Comparison of ENCODE assay signal across 23 cellular contexts in genomic region chr7:142298631-142299030, GRCh38. TPM values are rescaled to one million over a fixed set of nuclear protein-coding genes. Genes with fewer than 3 reads are reported as not detected.
A peak's percentile ranks its signal among the peaks of the same experiment; 100 is the strongest.
DNase-seq lines count a peak whose midpoint lies in the region; TF ChIP-seq lines count a peak whose summit lies in the region.
"Had no signal": no experiment of that assay in that cellular context is flagged by ENCODE, and none has a peak within 500 bp of the region (broad histone marks: within the 10 kb centered on the region; RNA-seq: fewer than 3 reads in every experiment).

No MANE protein-coding gene starts in this region.

- peaks cover 8% of the 10 kb centered on the region for H3K27me3 Mint-ChIP-seq in endodermal cell (ENCODE audit: insufficient read depth)

- H3K27ac ChIP-seq in BLaER1 treated with 17β-estradiol and CSF1 and Interleukin-3, amounts not matched to agents 10 nM and 100 nM = no peak overlapping the region
- peak overlapping the region; percentile 52 for H3K27ac ChIP-seq in OCI-LY7 (ENCODE audit: low read depth, low read length, poor library complexity, severe bottlenecking)
- H3K27ac ChIP-seq in endodermal cell (ENCODE audit: low read depth, low read length) = no peak overlapping the region
- H3K27ac ChIP-seq: A549, HL-60, RWPE1, SJCRH30 had no signal

- in situ Hi-C loops in GM13977 (cut with MboI; ENCODE audit: low pct_unique_long_range_greater_than_20kb, low sequenced_read_pairs, unreplicated experiment) = no loop called here

- H3K4me2 ChIP-seq in BLaER1 treated with 17β-estradiol and CSF1 and Interleukin-3, amounts not matched to agents 10 nM and 100 nM = peak overlapping the region in 9 of 11 experiments; percentile 11 to 63 (median 39); a peak in 15 of 22 replicates
- H3K4me2 ChIP-seq in OCI-LY7 (ENCODE audit: low read length) = peak overlapping the region; percentile 62
- H3K4me2 ChIP-seq: A549 had no signal

- CTCF ChIA-PET in OCI-LY7 (lab: Charles Lee; ENCODE audit: unreplicated experiment) = no interaction called here

- H3K9me3 ChIP-seq in BLaER1 treated with 17β-estradiol and CSF1 and Interleukin-3, amounts not matched to agents 10 nM and 100 nM (replicated peaks in 1 of 11) = no peaks in the 10 kb centered on the region
- H3K9me3 ChIP-seq in OCI-LY7 (ENCODE audit: low read length) = no peaks in the 10 kb centered on the region
- no peaks in the 10 kb centered on the region for H3K9me3 ChIP-seq in endodermal cell (ENCODE audit: control insufficient read depth, low read length)
- H3K9me3 ChIP-seq: A549, SJCRH30 had no signal

- H3K9me3 Mint-ChIP-seq in endodermal cell = no peaks in the 10 kb centered on the region
- H3K9me3 Mint-ChIP-seq: CD4-positive, CD25-positive, alpha-beta regulatory T cell; HFFc6 had no signal

- BruUV-seq in OCI-LY7 (replicated peaks; lab: Mats Ljungman, UMichigan) = no TSS peak

- no peaks in the 10 kb centered on the region for H4K20me1 ChIP-seq in BLaER1 treated with 17β-estradiol and CSF1 and Interleukin-3, amounts not matched to agents 10 nM and 100 nM
- no peaks in the 10 kb centered on the region for H4K20me1 ChIP-seq in OCI-LY7 (ENCODE audit: insufficient read depth, low read length)

- DNase-seq in Jurkat, Clone E6-1 (ENCODE audit: low read depth, low spot score) = peak; percentile 51
- peak; percentile 76 for DNase-seq in OCI-LY7 (ENCODE audit: low spot score)
- DNase-seq in endodermal cell = no peak
- DNase-seq in C1 segment of cervical spinal cord (lab: John Stamatoyannopoulos, UW) = no peak
- no peak for DNase-seq in GM13977 (ENCODE audit: low spot score)
- no peak for DNase-seq in DMS 273 treated with DMSO at 0.1 percent for 48 hours (lab: John Stamatoyannopoulos, UW)
- no peak for DNase-seq in NCI-H1048 (lab: John Stamatoyannopoulos, UW)
- DNase-seq: Calu3; CD4-positive, CD25-positive, alpha-beta regulatory T cell; DMS79 treated with DMSO at 0.1 percent for 48 hours; HFFc6; NCI-H1105 treated with DMSO at 0.1 percent for 48 hours; NCI-H187 treated with DMSO at 0.1 percent for 48 hours; NCI-H526 treated with DMSO at 0.1 percent for 48 hours had no signal

- peaks cover 10% of the 10 kb centered on the region for H3K4me1 Mint-ChIP-seq in endodermal cell

- POLR2A ChIA-PET in OCI-LY7 (lab: Charles Lee) = interaction anchor here (0.6 kb wide), 1 partner anchor 289 kb away, joined by 3 read pairs; no protein-coding TSS in a partner anchor

- no peaks in the 10 kb centered on the region for H3K9me2 ChIP-seq in OCI-LY7 (ENCODE audit: insufficient read depth, low read length)

- no peaks in the 10 kb centered on the region for H3K36me3 Mint-ChIP-seq in endodermal cell (ENCODE audit: low read depth)

- no peak overlapping the region for H3K4me3 Mint-ChIP-seq in endodermal cell
- H3K4me3 Mint-ChIP-seq: HFFc6 had no signal

- H3K27ac Mint-ChIP-seq in endodermal cell = peak overlapping the region; percentile 27
- H3K27ac Mint-ChIP-seq: HFFc6 had no signal

- intact Hi-C loops in OCI-LY7 (cut with micrococcal nuclease; ENCODE audit: unreplicated experiment) = no loop called here

- H3K9ac ChIP-seq in BLaER1 treated with 17β-estradiol and CSF1 and Interleukin-3, amounts not matched to agents 10 nM and 100 nM = no peak overlapping the region
- no peak overlapping the region for H3K9ac ChIP-seq in endodermal cell (ENCODE audit: extremely low read depth, low read length, poor library complexity, severe bottlenecking)

- H3K4me3 ChIP-seq in BLaER1 treated with 17β-estradiol and CSF1 and Interleukin-3, amounts not matched to agents 10 nM and 100 nM = no peak overlapping the region
- H3K4me3 ChIP-seq in Jurkat, Clone E6-1 (ENCODE audit: low read length) = no peak overlapping the region
- peak overlapping the region; percentile 32 for H3K4me3 ChIP-seq in OCI-LY7 (ENCODE audit: low read depth, low read length, poor library complexity, severe bottlenecking)
- H3K4me3 ChIP-seq in endodermal cell (ENCODE audit: low read length) = no peak overlapping the region
- H3K4me3 ChIP-seq: A549, SJCRH30 had no signal

- H2AFZ ChIP-seq in OCI-LY7 (ENCODE audit: low read length) = peak overlapping the region; percentile 13; the same call in 1 of the 2 replicates

- TF ChIP-seq CTCF in OCI-LY7 (conservative IDR thresholded peaks at IDR 0.05; ENCODE audit: low read length) = no peak
- TF ChIP-seq CTCF in endodermal cell (conservative IDR thresholded peaks at IDR 0.05) = no peak
- TF ChIP-seq CTCF in GM13977 (IDR thresholded peaks at IDR 0.05; ENCODE audit: extremely low read depth, insufficient read depth, missing control alignments) = no peak

- no peaks in the 10 kb centered on the region for H3K36me3 ChIP-seq in BLaER1 treated with 17β-estradiol and CSF1 and Interleukin-3, amounts not matched to agents 10 nM and 100 nM
- H3K36me3 ChIP-seq in OCI-LY7 (ENCODE audit: insufficient read depth, low read length) (no peaks in the 10 kb centered on the region), endodermal cell (ENCODE audit: control insufficient read depth, insufficient read depth, low read length) (no peaks in the 10 kb centered on the region)
- H3K36me3 ChIP-seq: SJCRH30 had no signal

- whole genome bisulfite sequencing in endodermal cell (ENCODE audit: insufficient coverage in 1 of 2, insufficient read length in 1 of 2), 2 experiments = 90 to 96% methylated on average over 5 of the region's 5 CpGs

- no peaks in the 10 kb centered on the region for H3K79me2 ChIP-seq in OCI-LY7 (ENCODE audit: insufficient read depth, low read depth, low read length)

- no peaks in the 10 kb centered on the region for H3K27me3 ChIP-seq in BLaER1 treated with 17β-estradiol and CSF1 and Interleukin-3, amounts not matched to agents 10 nM and 100 nM
- no peaks in the 10 kb centered on the region for H3K27me3 ChIP-seq in endodermal cell (ENCODE audit: control insufficient read depth, insufficient read depth, low read length, poor library complexity, severe bottlenecking)

- peaks cover 16 to 40% (median 31%) of the 10 kb centered on the region in 10 experiments for H3K4me1 ChIP-seq in BLaER1 treated with 17β-estradiol and CSF1 and Interleukin-3, amounts not matched to agents 10 nM and 100 nM
- peaks cover 59% of the 10 kb centered on the region for H3K4me1 ChIP-seq in OCI-LY7 (ENCODE audit: insufficient read depth, low read length, poor library complexity, severe bottlenecking)
- no peaks in the 10 kb centered on the region for H3K4me1 ChIP-seq in endodermal cell (ENCODE audit: control insufficient read depth, insufficient read depth, low read length)
- H3K4me1 ChIP-seq: A549 had no signal

RNA-seq across cellular contexts. Expression of gene PRSS58, which starts 40.8 kb away (rescaled TPM):
- polyA plus RNA-seq in Jurkat, Clone E6-1 (2012; ENCODE audit: insufficient read depth, insufficient read length) = not detected
- not detected in 2 replicates for total RNA-seq in OCI-LY7 (2014; rRNA removed; shearing (Covaris generic))
- not detected in 2 replicates for total RNA-seq in OCI-LY7 (2022)
- not detected for total RNA-seq in endodermal cell
- not detected for polyA plus RNA-seq in endodermal cell (2013, experiment 1 of 2)
- polyA plus RNA-seq in endodermal cell (2013, experiment 2 of 2) = not detected
- total RNA-seq: Calu3; CD4-positive, CD25-positive, alpha-beta regulatory T cell; G401; H4; HFFc6; SJCRH30; T-helper 2 cell treated with Interferon-gamma antibody and Interleukin-4, amounts not matched to agents 100 ng/mL and 5 ng/mL, for 36 hours had no signal
- polyA plus RNA-seq: A549, IgD-negative memory B cell had no signal

Comparison
In these comparisons a context has a peak if more than half of its experiments do, and no peak if none do; other contexts are left out.
1. DNase-seq: peak in Jurkat, Clone E6-1 (single experiment) and OCI-LY7 (single experiment); none in endodermal cell (single experiment), C1 segment of cervical spinal cord (0 of 14), GM13977 (single experiment), DMS 273 treated with DMSO at 0.1 percent for 48 hours (single experiment) and NCI-H1048 (single experiment).